ENCODE assay signal across 27 cellular contexts in the genomic region with DNA sequence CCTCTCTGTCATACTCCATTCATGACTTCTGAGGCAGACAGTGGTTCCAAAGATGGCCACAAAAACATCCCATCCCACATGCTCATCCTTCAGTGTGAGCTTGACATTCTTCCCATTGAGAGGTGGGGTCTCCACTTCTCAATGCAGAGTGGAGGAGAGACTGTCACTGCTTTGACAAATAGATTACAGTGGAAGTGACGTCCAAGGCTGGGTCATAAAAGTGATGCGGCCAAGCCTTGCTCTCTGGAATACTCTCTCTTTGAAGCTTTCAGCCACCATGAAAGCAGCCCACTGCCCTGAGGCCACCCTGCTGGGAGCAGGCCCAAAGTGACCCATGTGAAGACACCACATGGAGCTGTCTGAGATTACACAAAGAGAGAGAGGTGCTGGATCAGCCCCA. TPM values are rescaled to one million over a fixed set of nuclear protein-coding genes. Genes with fewer than 3 reads are reported as not detected.
"Had no signal": no experiment of that assay in that cellular context is flagged by ENCODE, and none has a peak within 500 bp of the region (broad histone marks: within the 10 kb centered on the region; RNA-seq: fewer than 3 reads in every experiment).

No MANE protein-coding gene starts in this region.

- H3K36me3 ChIP-seq: lower lobe of right lung, ovary, spleen, thoracic aorta, tibial nerve had no signal

- FAIRE-seq: endometrium, frontal cortex had no signal

- H3K4me1 ChIP-seq: psoas muscle had no signal

- H3K4me3 ChIP-seq: coronary artery, lower lobe of right lung, ovary, psoas muscle, skin epidermis, spleen, thoracic aorta, tibial nerve had no signal

- H3K27me3 ChIP-seq: ovary, spleen, tibial nerve had no signal

- H3K9me3 ChIP-seq: lower lobe of right lung, ovary, thoracic aorta had no signal

- ATAC-seq: effector memory CD8-positive, alpha-beta T cell; left colon; left ventricle myocardium superior; natural killer cell; psoas muscle; right cardiac atrium; stimulated activated naive B cell treated with anti-CD40 and anti-IgM and Interleukin-4, amounts not matched to agents 10 μg/mL and 1 μg/mL and 100 μg/mL, for 72 hours had no signal

- DNase-seq: dermis blood vessel endothelial cell; effector memory CD8-positive, alpha-beta T cell; erythroblast; hypothalamus; immature natural killer cell; islet precursor cell; kidney glomerular epithelial cell; left colon; left ventricle myocardium superior; lower lobe of right lung; natural killer cell; occipital lobe; ovary; posterior cingulate gyrus; psoas muscle; right cardiac atrium; spleen; stimulated activated CD4-positive, alpha-beta T cell treated with anti-CD3 and anti-CD28 coated beads, Interleukin-15, amount 100 ng/mL, for 24 hours; stimulated activated CD4-positive, alpha-beta T cell treated with anti-CD3 and anti-CD28 coated beads, Interleukin-2, amount 100 ng/mL, for 48 hours; stimulated activated naive B cell treated with anti-CD40 and anti-IgM and Interleukin-4, amounts not matched to agents 10 μg/mL and 1 μg/mL and 100 μg/mL, for 72 hours had no signal

- H3K27ac ChIP-seq: coronary artery, lower lobe of right lung, ovary, psoas muscle, skin epidermis, thoracic aorta, tibial nerve had no signal

RNA-seq across cellular contexts. Expression of a gene that starts 59.0 kb away (rescaled TPM):
- total RNA-seq: mononuclear cell, natural killer cell had no signal
